Comparison of ENCODE assay signal across 16 cellular contexts in genomic region chr19:37970699-37971098, GRCh38.
DNase-seq lines count a peak whose midpoint lies in the region; ATAC-seq, FAIRE-seq and TF ChIP-seq lines count a peak whose summit lies in the region.
"Had no signal": no experiment of that assay in that cellular context is flagged by ENCODE, and none has a peak within 500 bp of the region (broad histone marks: within the 10 kb centered on the region; RNA-seq: fewer than 3 reads in every experiment).

No MANE protein-coding gene starts in this region.

- H3K4me1 ChIP-seq in A549 (peaks cover 13% of the 10 kb centered on the region), sigmoid colon (no peaks in the 10 kb centered on the region), right atrium auricular region (no peaks in the 10 kb centered on the region)

- no peak overlapping the region for H3K4me2 ChIP-seq in A549
- H3K4me2 ChIP-seq: GM23338 had no signal

- no peak for DNase-seq in A549 (ENCODE audit: low read depth in 1 of 2, low spot score in 1 of 2)
- DNase-seq in sigmoid colon = peak; percentile 30
- DNase-seq in caudate nucleus (lab: John Stamatoyannopoulos, UW) = no peak
- DNase-seq in right atrium auricular region (ENCODE audit: low spot score) = no peak
- DNase-seq in NCI-H226 = no peak
- DNase-seq: ACHN; CD4-positive, alpha-beta memory T cell; DMS153; DMS79; GDM1; HCEC 1CT; HFFc6 had no signal

- H3K4me3 ChIP-seq in A549 (no peak overlapping the region), sigmoid colon (no peak overlapping the region), right atrium auricular region (no peak overlapping the region)
- H3K4me3 ChIP-seq: GM23338 had no signal

- no peak for TF ChIP-seq RAD21 in A549 (conservative IDR thresholded peaks at IDR 0.05 in 1 of 2, IDR thresholded peaks at IDR 0.05 in 1 of 2)

- POLR2A ChIA-PET in A549 (lab: Yijun Ruan, JAX) = no interaction called here

- TF ChIP-seq CTCF in A549 (IDR thresholded peaks at IDR 0.05) (no peak), C4-2B (conservative IDR thresholded peaks at IDR 0.05) (no peak), VCaP (conservative IDR thresholded peaks at IDR 0.05) (no peak), sigmoid colon (IDR thresholded peaks at IDR 0.05) (no peak), right atrium auricular region (IDR thresholded peaks at IDR 0.05) (no peak)

- no peaks in the 10 kb centered on the region for H3K27me3 ChIP-seq in sigmoid colon
- H3K27me3 ChIP-seq in right atrium auricular region = no peaks in the 10 kb centered on the region

- CTCF ChIA-PET in A549 (lab: Yijun Ruan, JAX) = interaction anchor here (0.7 to 1.2 kb wide), 2 partner anchors 34 to 67 kb away, joined by 4 read pairs; no protein-coding TSS in a partner anchor

- TF ChIP-seq EP300 in A549 (IDR thresholded peaks at IDR 0.05) (no peak), sigmoid colon (IDR thresholded peaks at IDR 0.05) (no peak)

- no peak overlapping the region for H3K27ac ChIP-seq in A549
- peak overlapping the region; percentile 32 for H3K27ac ChIP-seq in C4-2B
- peak overlapping the region; percentile 96 for H3K27ac ChIP-seq in VCaP
- H3K27ac ChIP-seq in sigmoid colon = no peak overlapping the region
- H3K27ac ChIP-seq in caudate nucleus (ENCODE audit: low read depth, low read length) = no peak overlapping the region
- no peak overlapping the region for H3K27ac ChIP-seq in right atrium auricular region

- FAIRE-seq in A549 (lab: Jason Lieb, UNC) = peak; percentile 79
- FAIRE-seq: H54 had no signal

- WGBS in A549 (ENCODE audit: missing lambda C conversion rate) = 97% methylated on average over 4 of the region's 4 CpGs
- 99% methylated on average over 4 of the region's 4 CpGs for WGBS in sigmoid colon, 2 donors

- H3K36me3 ChIP-seq in sigmoid colon (no peaks in the 10 kb centered on the region), right atrium auricular region (no peaks in the 10 kb centered on the region)

- H3K9me3 ChIP-seq in A549 (peaks cover 38% of the 10 kb centered on the region), sigmoid colon (peaks cover 4 to 8% (median 6%) of the 10 kb centered on the region in 4 donors), right atrium auricular region (peaks cover 0 to 18% of the 10 kb centered on the region in 2 donors)

- intact Hi-C loops in sigmoid colon (cut with DNase I) = no loop called here

- no peak for ATAC-seq in A549
- ATAC-seq: GM23338 had no signal

- TF ChIP-seq POLR2A in A549 (IDR thresholded peaks at IDR 0.05; ENCODE audit: low read length) (no peak), sigmoid colon (IDR thresholded peaks at IDR 0.05) (no peak)

TF ChIP-seq in A549, 52 proteins besides CTCF, POLR2A, EP300 and RAD21:
- TF ChIP-seq TP53 (CRISPR knock-in tag; IDR thresholded peaks at IDR 0.05) (no peak), BCL3 (IDR thresholded peaks at IDR 0.05) (no peak), ATOH8 (CRISPR knock-in tag; IDR thresholded peaks at IDR 0.05; ENCODE audit: low read depth) (no peak), NPAS2 (CRISPR knock-in tag; IDR thresholded peaks at IDR 0.05; ENCODE audit: borderline replicate concordance) (no peak), CEBPB (IDR thresholded peaks at IDR 0.05) (no peak), POLR2AphosphoS2 (conservative IDR thresholded peaks at IDR 0.05; ENCODE audit: low read length) (no peak), HOXB5 (CRISPR knock-in tag; IDR thresholded peaks at IDR 0.05) (no peak), SREBF2 (IDR thresholded peaks at IDR 0.05) (no peak), FOSB (CRISPR knock-in tag; IDR thresholded peaks at IDR 0.05) (no peak), MAZ (IDR thresholded peaks at IDR 0.05; ENCODE audit: borderline replicate concordance, low read depth, low read length) (no peak), RCOR1 (IDR thresholded peaks at IDR 0.05; ENCODE audit: low read depth, low read length) (no peak), RARB (CRISPR knock-in tag; IDR thresholded peaks at IDR 0.05) (no peak), FOXS1 (CRISPR knock-in tag; IDR thresholded peaks at IDR 0.05) (no peak), CBX2 (IDR thresholded peaks at IDR 0.05; ENCODE audit: borderline replicate concordance, low read depth) (no peak), CHD2 (IDR thresholded peaks at IDR 0.05; ENCODE audit: low read length, partially characterized antibody) (no peak), KDM5A (IDR thresholded peaks at IDR 0.05) (no peak)

Comparison
In these comparisons a context has a peak if more than half of its experiments do, and no peak if none do; other contexts are left out.
1. H3K27ac ChIP-seq: peak in C4-2B (single experiment) and VCaP (single experiment); none in A549 (0 of 2), sigmoid colon (0 of 4), caudate nucleus (single experiment) and right atrium auricular region (0 of 2).